In genomic region chr14:100033347-100034052, GRCh38 we compare ENCODE assay signal across 23 cellular contexts.
"Had no signal": no experiment of that assay in that cellular context is flagged by ENCODE, and none has a peak within 500 bp of the region (broad histone marks: within the 10 kb centered on the region; RNA-seq: fewer than 3 reads in every experiment).

No MANE protein-coding gene starts in this region.

- H3K27ac Mint-ChIP-seq: activated CD4-positive, alpha-beta memory T cell treated with anti-CD3 and anti-CD28 coated beads, Interleukin-2, amount 10 ng/mL, durations not matched to agents 7 days and 5 days; activated naive CD4-positive, alpha-beta T cell treated with anti-CD3 and anti-CD28 coated beads, Interleukin-2, amount 50 U/mL, for 24 hours; activated T-helper 1 cell treated with anti-CD3 and anti-CD28 coated beads, Interleukin-12 subunit alpha, Interleukin-12 subunit beta, Interleukin-2, Interleukin-4 antibody, amounts not matched to agents 30 ng/mL and 10 ng/mL and 1 ng/mL, durations not matched to agents 14 hours and 24 hours and 36 hours; dendritic cell treated with granulocyte-macrophage colony-stimulating factor and Interleukin-4, amounts not matched to agents 40 ng/mL and 50 ng/mL, for 4 days; naive B cell had no signal

- H3K36me3 Mint-ChIP-seq: activated naive CD4-positive, alpha-beta T cell treated with anti-CD3 and anti-CD28 coated beads, Interleukin-2, amount 50 U/mL, for 24 hours; naive B cell had no signal

- H3K27ac ChIP-seq: tibial artery had no signal

- H3K4me3 Mint-ChIP-seq: activated CD4-positive, alpha-beta memory T cell treated with anti-CD3 and anti-CD28 coated beads, Interleukin-2, amount 10 ng/mL, durations not matched to agents 7 days and 5 days; activated CD4-positive, alpha-beta T cell treated with anti-CD3 and anti-CD28 coated beads, Interleukin-2, amount 10 ng/mL, durations not matched to agents 24 days and 14 days; activated naive CD4-positive, alpha-beta T cell treated with anti-CD3 and anti-CD28 coated beads, Interleukin-2, amount 50 U/mL, for 24 hours; activated T-helper 1 cell treated with anti-CD3 and anti-CD28 coated beads, Interleukin-12 subunit alpha, Interleukin-12 subunit beta, Interleukin-2, Interleukin-4 antibody, amounts not matched to agents 30 ng/mL and 10 ng/mL and 1 ng/mL, durations not matched to agents 14 hours and 24 hours and 36 hours; dendritic cell treated with granulocyte-macrophage colony-stimulating factor and Interleukin-4, amounts not matched to agents 40 ng/mL and 50 ng/mL, for 4 days; naive B cell had no signal

- H3K4me1 Mint-ChIP-seq: activated CD4-positive, alpha-beta memory T cell treated with anti-CD3 and anti-CD28 coated beads, Interleukin-2, amount 10 ng/mL, durations not matched to agents 7 days and 5 days; naive B cell had no signal

- H3K9me3 ChIP-seq: left lung, tibial artery had no signal

- FAIRE-seq: endometrium had no signal

- H3K4me3 ChIP-seq: left lung, lung, tibial artery had no signal

- H3K9me3 Mint-ChIP-seq: activated CD4-positive, alpha-beta memory T cell treated with anti-CD3 and anti-CD28 coated beads, Interleukin-2, amount 10 ng/mL, durations not matched to agents 7 days and 5 days; activated CD4-positive, alpha-beta T cell treated with anti-CD3 and anti-CD28 coated beads, Interleukin-2, amount 10 ng/mL, durations not matched to agents 24 days and 14 days; activated naive CD4-positive, alpha-beta T cell treated with anti-CD3 and anti-CD28 coated beads, Interleukin-2, amount 50 U/mL, for 24 hours; activated T-helper 1 cell treated with anti-CD3 and anti-CD28 coated beads, Interleukin-12 subunit alpha, Interleukin-12 subunit beta, Interleukin-2, Interleukin-4 antibody, amounts not matched to agents 30 ng/mL and 10 ng/mL and 1 ng/mL, durations not matched to agents 14 hours and 24 hours and 36 hours; brain; dendritic cell treated with granulocyte-macrophage colony-stimulating factor and Interleukin-4, amounts not matched to agents 40 ng/mL and 50 ng/mL, for 4 days; naive B cell had no signal

- H3K27me3 Mint-ChIP-seq: activated CD4-positive, alpha-beta memory T cell treated with anti-CD3 and anti-CD28 coated beads, Interleukin-2, amount 10 ng/mL, durations not matched to agents 7 days and 5 days; activated CD4-positive, alpha-beta T cell treated with anti-CD3 and anti-CD28 coated beads, Interleukin-2, amount 10 ng/mL, durations not matched to agents 24 days and 14 days; activated naive CD4-positive, alpha-beta T cell treated with anti-CD3 and anti-CD28 coated beads, Interleukin-2, amount 50 U/mL, for 24 hours; brain; dendritic cell treated with granulocyte-macrophage colony-stimulating factor and Interleukin-4, amounts not matched to agents 40 ng/mL and 50 ng/mL, for 4 days had no signal

- DNase-seq: activated CD4-positive, alpha-beta memory T cell treated with anti-CD3 and anti-CD28 coated beads, Interleukin-2, amount 10 ng/mL, durations not matched to agents 7 days and 5 days; activated CD4-positive, alpha-beta T cell treated with anti-CD3 and anti-CD28 coated beads, Interleukin-2, amount 10 ng/mL, durations not matched to agents 24 days and 14 days; activated CD4-positive, CD25-positive, alpha-beta regulatory T cell; activated gamma-delta T cell treated with Interleukin-2 at 50 U/mL for 16 hours; aorta; caudate nucleus; effector CD4-positive, alpha-beta T cell; foreskin fibroblast; left lung; naive B cell; nucleus accumbens; stimulated activated CD4-positive, alpha-beta T cell treated with anti-CD3 and anti-CD28 coated beads, Interleukin-12 subunit alpha, Interleukin-12 subunit beta, amount 100 ng/mL, for 4 hours; stimulated activated CD4-positive, alpha-beta T cell treated with anti-CD3 and anti-CD28 coated beads, Interleukin-4, amount 100 ng/mL, for 4 hours; stimulated activated naive CD8-positive, alpha-beta T cell treated with anti-CD3 and anti-CD28 coated beads, Interleukin-15, Interleukin-2, amounts not matched to agents 100 U/mL and 50 U/mL, for 24 hours; substantia nigra; T-helper 9 cell; tibial artery had no signal

- H3K36me3 ChIP-seq: left lung, tibial artery had no signal

- H3K27me3 ChIP-seq: left lung, tibial artery had no signal

- ATAC-seq: left lung; stimulated activated naive CD8-positive, alpha-beta T cell treated with anti-CD3 and anti-CD28 coated beads, Interleukin-15, Interleukin-2, amounts not matched to agents 100 U/mL and 50 U/mL, for 24 hours had no signal
